In genomic region chr18:48161911-48162698, GRCh38 we compare ENCODE assay signal across 8 cellular contexts.
DNase-seq lines count a peak whose midpoint lies in the region; ATAC-seq, FAIRE-seq and TF ChIP-seq lines count a peak whose summit lies in the region.

No MANE protein-coding gene starts in this region.

- peak overlapping the region; percentile 81 for H3K4me2 ChIP-seq in SK-N-SH

- DNase-seq in AG04450 (ENCODE audit: low read depth, low spot score) (no peak), HL-60 (ENCODE audit: low read depth in 1 of 2, low spot score in 1 of 2) (no peak), SK-N-SH (no peak), fibroblast of villous mesenchyme (ENCODE audit: low read depth) (peak; percentile 16), pancreas (peak in 1 of 6 donors; percentile 92), sciatic nerve (ENCODE audit: low spot score) (no peak)

- H3K36me3 ChIP-seq in SK-N-SH (replicated peaks in 1 of 2; ENCODE audit: control insufficient read depth in 1 of 2, insufficient read depth in 2 of 2, low read length in 1 of 2), result no peaks in the 10 kb centered on the region
- H3K36me3 ChIP-seq in pancreas, result no peaks in the 10 kb centered on the region

- peak in 1 of 2 experiments; percentile 75; a peak in 2 of 4 replicates for TF ChIP-seq EP300 in SK-N-SH (IDR thresholded peaks at IDR 0.05; ENCODE audit: borderline replicate concordance in 1 of 2, low read depth in 1 of 2, low read length in 1 of 2)

- WGBS in SK-N-SH (ENCODE audit: low lambda C conversion rate), result 100% methylated on average over 2 of the region's 38 CpGs
- 3 to 5% methylated on average over 25 to 38 of the region's 38 CpGs for WGBS in pancreas, 2 donors

- peak overlapping the region; percentile 90 for H2AFZ ChIP-seq in SK-N-SH (ENCODE audit: low read depth)

- H3K4me3 ChIP-seq in AG04450 (ENCODE audit: low read depth, low read length) (peak overlapping the region; percentile 47), HL-60 (replicated peaks; ENCODE audit: insufficient read depth, low read length) (peak overlapping the region; percentile 46), SK-N-SH (ENCODE audit: low read depth in 2 of 2, low read length in 1 of 2) (peak overlapping the region; percentile 64 to 71), fibroblast of villous mesenchyme (ENCODE audit: low read depth, low read length) (peak overlapping the region; percentile 70), pancreas (peak overlapping the region; percentile 41 to 67 (median 50))

- peak overlapping the region; percentile 60 for H3K9ac ChIP-seq in SK-N-SH

- no peak for FAIRE-seq in pancreas (lab: Jason Lieb, UNC)

- CTCF ChIA-PET in AG04450 (lab: Charles Lee), result no interaction called here
- CTCF ChIA-PET in SK-N-SH (lab: Yijun Ruan, JAX), result interaction anchor here (0.6 to 5.0 kb wide), 15 partner anchors 9 to 283 kb away, joined by 3 to 15 read pairs (median 4); no protein-coding TSS in a partner anchor

- no peaks in the 10 kb centered on the region for H3F3A ChIP-seq in SK-N-SH (replicated peaks; ENCODE audit: insufficient read depth)

- no peaks in the 10 kb centered on the region for H3K9me3 ChIP-seq in AG04450 (ENCODE audit: control insufficient read depth, insufficient read depth, low read length)
- no peaks in the 10 kb centered on the region for H3K9me3 ChIP-seq in SK-N-SH
- H3K9me3 ChIP-seq in pancreas, result no peaks in the 10 kb centered on the region

- H3K4me1 ChIP-seq in SK-N-SH (ENCODE audit: control insufficient read depth in 1 of 2, insufficient read depth in 2 of 2, low read depth in 1 of 2, low read length in 1 of 2) (peaks cover 0 to 75% of the 10 kb centered on the region in 2 experiments; a peak in 2 of 4 replicates), pancreas (peaks cover 0 to 6% (median 0%) of the 10 kb centered on the region in 3 donors)

- 0 out of 2 replicates have a peak, but pooled peaks have one; percentile 7 for TF ChIP-seq RAD21 in SK-N-SH (IDR thresholded peaks at IDR 0.05; ENCODE audit: low read length)

- intact Hi-C loops in pancreas (cut with DNase I) (no loop called here), sciatic nerve (cut with DNase I) (no loop called here)

- POLR2A ChIA-PET in AG04450 (lab: Yijun Ruan, JAX) (no interaction called here), SK-N-SH (lab: Yijun Ruan, JAX) (interaction anchor here (0.5 to 3.8 kb wide), 10 partner anchors 20 to 157 kb away, joined by 3 to 28 read pairs (median 6); no protein-coding TSS in a partner anchor)

- H3K27me3 ChIP-seq in AG04450 (ENCODE audit: control insufficient read depth, insufficient read depth, low read length) (peaks cover 16% of the 10 kb centered on the region), HL-60 (ENCODE audit: insufficient read depth, poor library complexity, severe bottlenecking) (peaks cover 2% of the 10 kb centered on the region), SK-N-SH (ENCODE audit: insufficient read depth) (peaks cover 3% of the 10 kb centered on the region), pancreas (no peaks in the 10 kb centered on the region)

- H4K20me1 ChIP-seq in SK-N-SH (ENCODE audit: insufficient read depth), result no peaks in the 10 kb centered on the region

- no peaks in the 10 kb centered on the region for H3K9me2 ChIP-seq in SK-N-SH

- TF ChIP-seq CTCF in AG04450 (IDR thresholded peaks at IDR 0.05; ENCODE audit: low read depth, low read length) (no peak), HL-60 (IDR thresholded peaks at IDR 0.05; ENCODE audit: insufficient read depth, low read length) (no peak), SK-N-SH (IDR thresholded peaks at IDR 0.05) (no peak), fibroblast of villous mesenchyme (IDR thresholded peaks at IDR 0.05; ENCODE audit: insufficient read depth, low read depth, low read length) (no peak), pancreas (IDR thresholded peaks at IDR 0.05) (no peak)

- peak; percentile 56 for ATAC-seq in GM19351 (IDR thresholded peaks at IDR 0.05; ENCODE audit: unreplicated experiment)
- peak; percentile 61 to 85 (median 76) for ATAC-seq in pancreas
- no peak for ATAC-seq in sciatic nerve
- ATAC-seq in GM21447 (IDR thresholded peaks at IDR 0.05; ENCODE audit: unreplicated experiment), result no peak

- no peaks in the 10 kb centered on the region for H3K79me2 ChIP-seq in SK-N-SH (ENCODE audit: insufficient read depth)

- H3K27ac ChIP-seq in AG04450 (ENCODE audit: low read depth, low read length) (no peak overlapping the region), HL-60 (replicated peaks) (no peak overlapping the region), SK-N-SH (ENCODE audit: low read depth in 2 of 2, low read length in 1 of 2) (peak overlapping the region in 1 of 2 experiments; percentile 92; a peak in 2 of 4 replicates), pancreas (peak overlapping the region; percentile 60 to 87 (median 76))

TF ChIP-seq in SK-N-SH, 30 proteins besides CTCF, POLR2A, EP300 and RAD21:
- TF ChIP-seq FOXM1 (IDR thresholded peaks at IDR 0.05; ENCODE audit: low read depth), result no peak
- TF ChIP-seq TCF12 (IDR thresholded peaks at IDR 0.05), result no peak
- TF ChIP-seq SIN3A (IDR thresholded peaks at IDR 0.05; ENCODE audit: borderline replicate concordance, low read depth, low read length), result no peak
- TF ChIP-seq GATA2 (CRISPR knock-in tag; IDR thresholded peaks at IDR 0.05), result peak; percentile 55; the same call in 1 of the 2 replicates
- 0 out of 2 replicates have a peak, but pooled peaks have one; percentile 3 for TF ChIP-seq RCOR1 (IDR thresholded peaks at IDR 0.05; ENCODE audit: low read length)
TF ChIP-seq in SK-N-SH: peak in this region for 2.

Comparison
In these comparisons a context has a peak if more than half of its experiments do, and no peak if none do; other contexts are left out.
1. H3K27ac ChIP-seq: peak in pancreas (4 of 4); none in AG04450 (single experiment) and HL-60 (single experiment).
2. ATAC-seq: peak in GM19351 (single experiment) and pancreas (4 of 4); none in sciatic nerve (single experiment) and GM21447 (single experiment).
3. Peak in every context shown above with its lines, with median percentiles within 50 percentile points of each other: H3K4me3 ChIP-seq.